Comparison of ENCODE assay signal across 8 cellular contexts in the genomic region with DNA sequence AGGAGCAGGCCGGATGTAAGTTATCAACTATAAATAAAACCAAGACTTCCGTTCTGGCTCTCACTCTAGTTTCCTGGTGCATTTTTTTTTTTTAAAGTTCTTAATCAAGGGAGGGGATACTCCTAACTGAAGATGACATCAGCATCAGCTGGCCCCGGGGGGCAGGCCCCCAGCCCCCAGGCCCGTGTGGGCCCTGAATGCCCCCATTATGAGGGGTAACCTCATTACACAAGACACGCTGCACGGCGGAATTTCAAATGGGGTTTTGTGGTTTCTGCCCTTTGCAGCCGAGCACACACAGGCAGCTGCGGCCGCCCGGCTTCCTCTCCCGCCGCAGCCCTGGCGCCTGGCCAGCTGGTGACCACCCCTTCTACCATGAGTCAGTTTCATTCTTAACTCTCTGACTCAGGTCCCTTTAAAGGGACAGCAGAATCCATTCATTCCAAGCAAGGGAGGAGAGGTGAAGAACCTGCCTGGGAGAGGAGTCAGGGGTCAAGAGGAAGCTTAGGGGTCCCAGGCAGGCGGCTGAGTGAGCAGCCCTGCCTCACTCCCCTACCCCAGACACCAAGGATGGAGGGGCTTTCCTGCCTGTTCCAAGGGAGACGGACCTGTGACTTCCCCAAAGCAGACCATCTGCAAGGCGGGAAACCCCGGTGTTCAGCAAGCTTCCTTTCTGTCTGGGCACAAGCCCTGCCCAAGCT. TPM values are rescaled to one million over a fixed set of nuclear protein-coding genes. Genes with fewer than 3 reads are reported as not detected.
DNase-seq lines count a peak whose midpoint lies in the region; ATAC-seq lines count a peak whose summit lies in the region.

No MANE protein-coding gene starts in this region.

- H3K36me3 Mint-ChIP-seq in activated CD8-positive, alpha-beta T cell treated with anti-CD3 and anti-CD28 coated beads, Interleukin-2, amount 10 ng/mL, durations not matched to agents 7 days and 5 days (ENCODE audit: low read depth): peaks cover 1% of the 10 kb centered on the region
- peaks cover 25% of the 10 kb centered on the region for H3K36me3 Mint-ChIP-seq in effector memory CD8-positive, alpha-beta T cell (ENCODE audit: insufficient read depth)

- DNase-seq in NCI-H748 treated with DMSO at 0.1 percent for 48 hours (lab: John Stamatoyannopoulos, UW) (peak; percentile 13), NCI-H2107 (lab: John Stamatoyannopoulos, UW) (no peak)
- peak; percentile 90 for DNase-seq in activated CD8-positive, alpha-beta T cell treated with anti-CD3 and anti-CD28 coated beads, Interleukin-2, amount 10 ng/mL, durations not matched to agents 7 days and 5 days
- peak; percentile 86 to 91 (median 89) for DNase-seq in effector memory CD8-positive, alpha-beta T cell
- peak; percentile 83 for DNase-seq in stimulated activated CD8-positive, alpha-beta memory T cell treated with anti-CD3 and anti-CD28 coated beads, Interleukin-4, amount 100 ng/mL, for 24 hours (ENCODE audit: low read depth)

- H3K27ac Mint-ChIP-seq in activated CD8-positive, alpha-beta T cell treated with anti-CD3 and anti-CD28 coated beads, Interleukin-2, amount 10 ng/mL, durations not matched to agents 7 days and 5 days: peak overlapping the region; percentile 95
- peak overlapping the region; percentile 88 to 95 for H3K27ac Mint-ChIP-seq in effector memory CD8-positive, alpha-beta T cell

- H3K27me3 ChIP-seq in mucosa of rectum (ENCODE audit: control insufficient read depth in 2 of 2, insufficient read depth in 2 of 2, low read length in 2 of 2): no peaks in the 10 kb centered on the region

- H3K4me1 ChIP-seq in mucosa of rectum (ENCODE audit: control insufficient read depth in 2 of 2, insufficient read depth in 2 of 2, low read length in 2 of 2): peaks cover 62 to 71% of the 10 kb centered on the region in 2 donors

- H3K27me3 Mint-ChIP-seq in activated CD8-positive, alpha-beta T cell treated with anti-CD3 and anti-CD28 coated beads, Interleukin-2, amount 10 ng/mL, durations not matched to agents 7 days and 5 days (ENCODE audit: low read depth): no peaks in the 10 kb centered on the region
- H3K27me3 Mint-ChIP-seq in effector memory CD8-positive, alpha-beta T cell: no peaks in the 10 kb centered on the region

- no peaks in the 10 kb centered on the region for H3K9me3 Mint-ChIP-seq in activated CD8-positive, alpha-beta T cell treated with anti-CD3 and anti-CD28 coated beads, Interleukin-2, amount 10 ng/mL, durations not matched to agents 7 days and 5 days (ENCODE audit: insufficient read depth)
- H3K9me3 Mint-ChIP-seq in effector memory CD8-positive, alpha-beta T cell: peaks cover 0 to 2% of the 10 kb centered on the region in 2 donors

- ATAC-seq in GM18517 (IDR thresholded peaks at IDR 0.05; ENCODE audit: unreplicated experiment) (peak; percentile 61), HG02970 (IDR thresholded peaks at IDR 0.05; ENCODE audit: low FRiP score, unreplicated experiment) (peak; percentile 44)
- ATAC-seq in activated CD8-positive, alpha-beta T cell treated with anti-CD3 and anti-CD28 coated beads, Interleukin-2, amount 10 ng/mL, durations not matched to agents 7 days and 5 days: peak; percentile 65
- peak; percentile 74 for ATAC-seq in effector memory CD8-positive, alpha-beta T cell (replicated peaks)

- no peaks in the 10 kb centered on the region for H3K36me3 ChIP-seq in mucosa of rectum (ENCODE audit: control insufficient read depth in 2 of 2, insufficient read depth in 2 of 2, low read length in 2 of 2)

- no peaks in the 10 kb centered on the region for H3K9me3 ChIP-seq in mucosa of rectum (ENCODE audit: control insufficient read depth in 2 of 2, low read length in 2 of 2)

- peak overlapping the region; percentile 58 to 69 for H3K4me3 ChIP-seq in mucosa of rectum (ENCODE audit: low read length in 2 of 2)

- CTCF ChIA-PET in activated CD8-positive, alpha-beta T cell treated with anti-CD3 and anti-CD28 coated beads, Interleukin-2, amount 10 ng/mL, durations not matched to agents 7 days and 5 days (lab: Charles Lee): interaction anchor here (0.9 to 1.6 kb wide), 4 partner anchors 11 to 373 kb away, joined by 3 to 5 read pairs (median 4); no protein-coding TSS in a partner anchor

- H3K4me3 Mint-ChIP-seq in activated CD8-positive, alpha-beta T cell treated with anti-CD3 and anti-CD28 coated beads, Interleukin-2, amount 10 ng/mL, durations not matched to agents 7 days and 5 days: peak overlapping the region; percentile 68
- peak overlapping the region; percentile 73 to 83 for H3K4me3 Mint-ChIP-seq in effector memory CD8-positive, alpha-beta T cell

- H3K9ac ChIP-seq in mucosa of rectum (ENCODE audit: low read depth in 1 of 2, low read length in 2 of 2): peak overlapping the region; percentile 76

- POLR2A ChIA-PET in activated CD8-positive, alpha-beta T cell treated with anti-CD3 and anti-CD28 coated beads, Interleukin-2, amount 10 ng/mL, durations not matched to agents 7 days and 5 days (lab: Charles Lee): interaction anchor here (1.0 to 2.3 kb wide), 4 partner anchors 11 to 41 kb away, joined by 3 to 8 read pairs (median 6); no protein-coding TSS in a partner anchor

- H3K27ac ChIP-seq in mucosa of rectum (ENCODE audit: low read depth in 2 of 2, low read length in 2 of 2): peak overlapping the region; percentile 95 to 96

- peaks cover 65% of the 10 kb centered on the region for H3K4me1 Mint-ChIP-seq in activated CD8-positive, alpha-beta T cell treated with anti-CD3 and anti-CD28 coated beads, Interleukin-2, amount 10 ng/mL, durations not matched to agents 7 days and 5 days (ENCODE audit: low read depth)
- H3K4me1 Mint-ChIP-seq in effector memory CD8-positive, alpha-beta T cell (ENCODE audit: low read depth in 2 of 2): peaks cover 38 to 46% of the 10 kb centered on the region in 2 donors

RNA-seq across cellular contexts. Expression of gene MYEOV, which starts 3.4 kb away (rescaled TPM):
- total RNA-seq in activated CD8-positive, alpha-beta T cell treated with anti-CD3 and anti-CD28 coated beads, Interleukin-2, amount 10 ng/mL, durations not matched to agents 7 days and 5 days: not detected
